16 cellular contexts compared by ENCODE assay signal in the genomic region with DNA sequence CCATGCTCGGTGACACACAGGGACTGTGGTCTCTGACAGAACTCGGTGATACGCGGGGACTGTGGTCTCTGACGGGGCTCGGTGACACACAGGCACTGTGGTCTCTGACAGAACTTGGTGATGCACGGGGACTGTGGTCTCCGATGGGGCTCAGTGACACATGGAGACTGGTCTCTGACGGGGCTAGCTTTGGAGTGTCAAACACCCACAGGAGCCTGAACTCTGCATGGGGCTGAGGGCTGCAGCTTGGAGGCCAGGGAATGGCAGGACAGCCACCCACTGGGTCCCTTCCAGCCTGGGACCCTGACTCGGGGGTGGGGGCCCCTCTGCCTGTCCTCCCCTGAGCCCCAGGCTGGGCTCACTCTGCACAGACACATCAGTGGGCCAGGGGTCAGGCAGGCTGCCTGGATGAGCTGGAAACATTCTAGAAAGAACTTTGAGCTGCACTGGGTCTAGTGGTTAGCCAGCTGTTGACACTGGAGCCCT. TPM values are rescaled to one million over a fixed set of nuclear protein-coding genes. Genes with fewer than 3 reads are reported as not detected.
A peak's percentile ranks its signal among the peaks of the same experiment; 100 is the strongest.
DNase-seq lines count a peak whose midpoint lies in the region; TF ChIP-seq lines count a peak whose summit lies in the region.
"Had no signal": no experiment of that assay in that cellular context is flagged by ENCODE, and none has a peak within 500 bp of the region (broad histone marks: within the 10 kb centered on the region; RNA-seq: fewer than 3 reads in every experiment).

No MANE protein-coding gene starts in this region.

- POLR2A ChIA-PET in activated CD4-positive, alpha-beta memory T cell treated with anti-CD3 and anti-CD28 coated beads for 36 hours (lab: Charles Lee), result no interaction called here
- POLR2A ChIA-PET in activated CD4-positive, alpha-beta memory T cell treated with anti-CD3 and anti-CD28 coated beads, Interleukin-2, amount 10 ng/mL, durations not matched to agents 7 days and 5 days (lab: Charles Lee), result no interaction called here

- H3K4me3 Mint-ChIP-seq in activated CD4-positive, alpha-beta memory T cell treated with anti-CD3 and anti-CD28 coated beads for 36 hours, result no peak overlapping the region
- H3K4me3 Mint-ChIP-seq in activated CD4-positive, alpha-beta memory T cell treated with anti-CD3 and anti-CD28 coated beads, Interleukin-2, amount 10 ng/mL, durations not matched to agents 7 days and 5 days, result no peak overlapping the region

- no peak overlapping the region for H3K4me2 ChIP-seq in osteoblast (ENCODE audit: insufficient read depth, low read length)

- no peaks in the 10 kb centered on the region for H3K27me3 Mint-ChIP-seq in activated CD4-positive, alpha-beta memory T cell treated with anti-CD3 and anti-CD28 coated beads for 36 hours
- no peaks in the 10 kb centered on the region for H3K27me3 Mint-ChIP-seq in activated CD4-positive, alpha-beta memory T cell treated with anti-CD3 and anti-CD28 coated beads, Interleukin-2, amount 10 ng/mL, durations not matched to agents 7 days and 5 days

- intact Hi-C loops in activated CD4-positive, alpha-beta memory T cell treated with anti-CD3 and anti-CD28 coated beads for 36 hours (cut with micrococcal nuclease), result no loop called here
- intact Hi-C loops in breast epithelium (cut with DNase I; ENCODE audit: low total_unique reads), result no loop called here

- TF ChIP-seq CTCF in osteoblast (IDR thresholded peaks at IDR 0.05; ENCODE audit: extremely low read depth, low read depth, low read length), result no peak
- TF ChIP-seq CTCF in breast epithelium (IDR thresholded peaks at IDR 0.05), result no peak

- H3K27ac ChIP-seq in osteoblast (ENCODE audit: low read depth, low read length) (no peak overlapping the region), breast epithelium (no peak overlapping the region)

- H2AFZ ChIP-seq in osteoblast (ENCODE audit: low read length), result no peak overlapping the region

- peak; percentile 16 for DNase-seq in activated CD4-positive, alpha-beta memory T cell treated with anti-CD3 and anti-CD28 coated beads for 36 hours
- no peak for DNase-seq in activated CD4-positive, alpha-beta memory T cell treated with anti-CD3 and anti-CD28 coated beads, Interleukin-2, amount 10 ng/mL, durations not matched to agents 7 days and 5 days
- peak; percentile 39 for DNase-seq in stimulated activated CD4-positive, alpha-beta T cell treated with anti-CD3 and anti-CD28 coated beads, Interleukin-1b, Interleukin-23, amount 100 ng/mL, for 48 hours
- DNase-seq in stimulated activated CD4-positive, alpha-beta T cell treated with anti-CD3 and anti-CD28 coated beads, Interleukin-12 subunit alpha, Interleukin-12 subunit beta, amount 100 ng/mL, for 4 hours, result no peak
- DNase-seq in osteoblast (ENCODE audit: insufficient read length, low spot score, missing footprints) (peak; percentile 82), ureter (ENCODE audit: low spot score) (peak; percentile 25), breast epithelium (ENCODE audit: low spot score in 2 of 2) (no peak), iPS-NIHi11 (ENCODE audit: low spot score) (no peak)
- DNase-seq: C1 segment of cervical spinal cord, DMS 273 treated with DMSO at 0.1 percent for 48 hours, MG63, NCI-H1092 treated with DMSO at 0.1 percent for 48 hours, NCI-H1694 treated with DMSO at 0.1 percent for 48 hours, NCI-H446, NCI-H748 treated with DMSO at 0.1 percent for 48 hours, PC-3 had no signal

- H3K27me3 ChIP-seq in osteoblast (ENCODE audit: insufficient read depth, low read length), result no peaks in the 10 kb centered on the region
- no peaks in the 10 kb centered on the region for H3K27me3 ChIP-seq in breast epithelium
- H3K27me3 ChIP-seq: MG63 had no signal

- no peak for TF ChIP-seq POLR2A in breast epithelium (IDR thresholded peaks at IDR 0.05)

- no peaks in the 10 kb centered on the region for H3K9me3 Mint-ChIP-seq in activated CD4-positive, alpha-beta memory T cell treated with anti-CD3 and anti-CD28 coated beads for 36 hours
- H3K9me3 Mint-ChIP-seq in activated CD4-positive, alpha-beta memory T cell treated with anti-CD3 and anti-CD28 coated beads, Interleukin-2, amount 10 ng/mL, durations not matched to agents 7 days and 5 days, result no peaks in the 10 kb centered on the region

- H3K79me2 ChIP-seq in osteoblast (ENCODE audit: insufficient read depth, low read length), result no peaks in the 10 kb centered on the region

- CTCF ChIA-PET in activated CD4-positive, alpha-beta memory T cell treated with anti-CD3 and anti-CD28 coated beads for 36 hours (lab: Charles Lee), result no interaction called here
- CTCF ChIA-PET in activated CD4-positive, alpha-beta memory T cell treated with anti-CD3 and anti-CD28 coated beads, Interleukin-2, amount 10 ng/mL, durations not matched to agents 7 days and 5 days (lab: Charles Lee), result no interaction called here

- H3K4me1 ChIP-seq in osteoblast (ENCODE audit: insufficient read depth, low read length) (no peaks in the 10 kb centered on the region), breast epithelium (no peaks in the 10 kb centered on the region)

- H3K9me3 ChIP-seq in osteoblast (ENCODE audit: low read depth, low read length), result no peaks in the 10 kb centered on the region
- no peaks in the 10 kb centered on the region for H3K9me3 ChIP-seq in breast epithelium
- H3K9me3 ChIP-seq: MG63 had no signal

- H3K27ac Mint-ChIP-seq in activated CD4-positive, alpha-beta memory T cell treated with anti-CD3 and anti-CD28 coated beads for 36 hours, result no peak overlapping the region
- H3K27ac Mint-ChIP-seq in activated CD4-positive, alpha-beta memory T cell treated with anti-CD3 and anti-CD28 coated beads, Interleukin-2, amount 10 ng/mL, durations not matched to agents 7 days and 5 days, result no peak overlapping the region

- no peaks in the 10 kb centered on the region for H3K36me3 ChIP-seq in osteoblast (ENCODE audit: insufficient read depth, low read length)
- no peaks in the 10 kb centered on the region for H3K36me3 ChIP-seq in breast epithelium
- H3K36me3 ChIP-seq: MG63 had no signal

- H3K4me3 ChIP-seq in osteoblast (ENCODE audit: insufficient read depth, low read length) (no peak overlapping the region), breast epithelium (no peak overlapping the region)
- H3K4me3 ChIP-seq: MG63 had no signal

- H3K36me3 Mint-ChIP-seq in activated CD4-positive, alpha-beta memory T cell treated with anti-CD3 and anti-CD28 coated beads for 36 hours, result no peaks in the 10 kb centered on the region
- H3K36me3 Mint-ChIP-seq in activated CD4-positive, alpha-beta memory T cell treated with anti-CD3 and anti-CD28 coated beads, Interleukin-2, amount 10 ng/mL, durations not matched to agents 7 days and 5 days (ENCODE audit: low read depth), result no peaks in the 10 kb centered on the region

- H4K20me1 ChIP-seq in osteoblast (ENCODE audit: insufficient read depth, low read length), result no peaks in the 10 kb centered on the region

- H3K4me1 Mint-ChIP-seq in activated CD4-positive, alpha-beta memory T cell treated with anti-CD3 and anti-CD28 coated beads for 36 hours (ENCODE audit: low read depth), result no peaks in the 10 kb centered on the region
- H3K4me1 Mint-ChIP-seq in activated CD4-positive, alpha-beta memory T cell treated with anti-CD3 and anti-CD28 coated beads, Interleukin-2, amount 10 ng/mL, durations not matched to agents 7 days and 5 days, result no peaks in the 10 kb centered on the region

RNA-seq across cellular contexts. Expression of gene DISP3, which starts 49.7 kb away (rescaled TPM):
- total RNA-seq in activated CD4-positive, alpha-beta memory T cell treated with anti-CD3 and anti-CD28 coated beads for 36 hours, result under 1 TPM; 0.07 to 0.21 TPM
- total RNA-seq in activated CD4-positive, alpha-beta memory T cell treated with anti-CD3 and anti-CD28 coated beads, Interleukin-2, amount 10 ng/mL, durations not matched to agents 7 days and 5 days, result under 1 TPM; 0.18 to 0.38 TPM
- total RNA-seq in osteoblast (under 0.01 TPM in 2 replicates), ureter (0.34 TPM), breast epithelium (under 1 TPM in 1 of 3 donors, not detected in 2; 0.88 TPM)

Comparison
In these comparisons a context has a peak if more than half of its experiments do, and no peak if none do; other contexts are left out.
1. DNase-seq: peak in activated CD4-positive, alpha-beta memory T cell treated with anti-CD3 and anti-CD28 coated beads for 36 hours (single experiment), stimulated activated CD4-positive, alpha-beta T cell treated with anti-CD3 and anti-CD28 coated beads, Interleukin-1b, Interleukin-23, amount 100 ng/mL, for 48 hours (single experiment), osteoblast (single experiment) and ureter (single experiment); none in activated CD4-positive, alpha-beta memory T cell treated with anti-CD3 and anti-CD28 coated beads, Interleukin-2, amount 10 ng/mL, durations not matched to agents 7 days and 5 days (single experiment), stimulated activated CD4-positive, alpha-beta T cell treated with anti-CD3 and anti-CD28 coated beads, Interleukin-12 subunit alpha, Interleukin-12 subunit beta, amount 100 ng/mL, for 4 hours (single experiment), breast epithelium (0 of 2) and iPS-NIHi11 (single experiment).